19 cellular contexts compared by ENCODE assay signal in the genomic region with DNA sequence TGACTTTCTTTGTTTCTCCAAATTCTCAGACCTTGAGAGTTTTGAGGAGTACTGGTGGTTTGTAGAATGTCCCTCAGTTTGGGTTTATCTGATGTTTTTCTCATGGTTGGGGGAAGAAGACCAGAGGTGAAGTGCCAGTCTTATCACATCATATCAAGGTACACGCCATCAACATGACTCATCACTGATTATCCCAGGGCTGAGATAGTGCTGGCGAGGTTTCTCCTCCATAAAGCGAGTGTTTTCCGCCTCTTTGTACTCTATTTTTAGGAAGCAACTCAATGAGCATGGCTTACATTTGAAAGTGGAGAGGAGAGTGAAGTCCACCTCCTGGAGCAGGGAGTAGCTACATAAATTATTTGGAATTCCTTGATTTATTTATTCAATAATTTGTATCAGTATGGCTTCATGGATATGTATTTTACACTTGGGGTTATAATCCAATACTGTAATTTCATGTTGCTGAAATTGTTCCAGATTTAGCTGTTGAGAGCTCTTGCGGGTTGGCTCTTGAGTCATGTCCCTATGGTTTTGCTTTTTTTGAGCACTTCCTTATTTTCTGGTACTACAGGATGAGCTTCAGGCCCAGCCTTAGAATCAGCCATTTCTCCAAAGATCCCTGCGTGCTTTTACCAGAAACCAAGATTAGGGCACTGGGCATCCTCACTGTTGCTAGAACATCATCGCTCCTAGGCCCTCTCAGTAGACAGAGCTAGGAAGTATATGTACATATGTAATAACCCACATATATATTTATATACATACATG. TPM values are rescaled to one million over a fixed set of nuclear protein-coding genes. Genes with fewer than 3 reads are reported as not detected.
DNase-seq lines count a peak whose midpoint lies in the region; ATAC-seq, FAIRE-seq and TF ChIP-seq lines count a peak whose summit lies in the region.
"Had no signal": no experiment of that assay in that cellular context is flagged by ENCODE, and none has a peak within 500 bp of the region (broad histone marks: within the 10 kb centered on the region; RNA-seq: fewer than 3 reads in every experiment).

No MANE protein-coding gene starts in this region.

- peaks cover 4% of the 10 kb centered on the region; the same call in 1 of the 2 replicates for H3K4me1 ChIP-seq in HUES6 (ENCODE audit: control insufficient read depth, insufficient read depth, low read length)
- H3K4me1 ChIP-seq in foreskin keratinocyte = peaks cover 4% of the 10 kb centered on the region
- no peaks in the 10 kb centered on the region for H3K4me1 ChIP-seq in small intestine (ENCODE audit: control insufficient read depth in 2 of 2, insufficient read depth in 1 of 2, low read depth in 1 of 2, low read length in 1 of 2)
- H3K4me1 ChIP-seq: ascending aorta, sigmoid colon had no signal

- peaks cover 5% of the 10 kb centered on the region; the same call in 1 of the 2 replicates for H3K9me3 ChIP-seq in HUES6 (ENCODE audit: control insufficient read depth, insufficient read depth, low read depth, low read length)
- H3K9me3 ChIP-seq in small intestine (ENCODE audit: control insufficient read depth, low read depth) = no peaks in the 10 kb centered on the region
- H3K9me3 ChIP-seq: ascending aorta, sigmoid colon had no signal

- intact Hi-C loops in head of caudate nucleus (cut with DNase I) = no loop called here

- 42 to 68% (median 44%) methylated on average over 7 of the region's 7 CpGs for WGBS in small intestine, 3 donors

- H3K4me3 ChIP-seq in HUES6 (ENCODE audit: low read depth, low read length) (no peak overlapping the region), small intestine (ENCODE audit: low read depth in 1 of 2, low read length in 2 of 2) (no peak overlapping the region)
- H3K4me3 ChIP-seq: ascending aorta, sigmoid colon, upper lobe of left lung had no signal

- H3K36me3 ChIP-seq in HUES6 (ENCODE audit: control insufficient read depth, insufficient read depth, low read length) = no peaks in the 10 kb centered on the region
- H3K36me3 ChIP-seq in small intestine (ENCODE audit: control insufficient read depth in 2 of 2, insufficient read depth in 2 of 2, low read length in 2 of 2) = no peaks in the 10 kb centered on the region
- H3K36me3 ChIP-seq: ascending aorta, sigmoid colon, upper lobe of left lung had no signal

- ATAC-seq in foreskin keratinocyte (peak; percentile 68), GM18505 (IDR thresholded peaks at IDR 0.05; ENCODE audit: unreplicated experiment) (no peak)
- ATAC-seq: left lobe of liver had no signal

- no peak overlapping the region for H3K9ac ChIP-seq in HUES6 (ENCODE audit: low read length)

- DNase-seq in RCC 7860 (ENCODE audit: low spot score) (peak; percentile 37), foreskin keratinocyte (peak in 1 of 2 donors; percentile 29), small intestine (peak; percentile 72), NCI-H1436 treated with DMSO at 0.1 percent for 48 hours (lab: John Stamatoyannopoulos, UW) (no peak), head of caudate nucleus (no peak)
- DNase-seq: activated effector memory CD4-positive, alpha-beta T cell treated with Interleukin-2 at 50 U/mL for 16 hours; IMR-90; NCI-H2081 treated with DMSO at 0.1 percent for 48 hours; NCI-H774; nephron progenitor cell; SHP77; sigmoid colon; stimulated activated naive CD4-positive, alpha-beta T cell; upper lobe of left lung had no signal

- TF ChIP-seq POLR2A in GM18505 (IDR thresholded peaks at IDR 0.05; ENCODE audit: borderline replicate concordance, extremely low read depth, insufficient read depth, insufficient read length) = no peak

- H3K27me3 ChIP-seq in HUES6 (ENCODE audit: control insufficient read depth, insufficient read depth, low read length) (peaks cover 13% of the 10 kb centered on the region), foreskin keratinocyte (peaks cover 33% of the 10 kb centered on the region), small intestine (ENCODE audit: control insufficient read depth in 2 of 2, insufficient read depth in 2 of 2, low read length in 2 of 2) (no peaks in the 10 kb centered on the region)
- H3K27me3 ChIP-seq: ascending aorta, sigmoid colon, upper lobe of left lung had no signal

- H3K27ac ChIP-seq in HUES6 (ENCODE audit: low read depth, low read length) (peak overlapping the region; percentile 22; the same call in 1 of the 2 replicates), foreskin keratinocyte (no peak overlapping the region), small intestine (ENCODE audit: low read depth in 1 of 2, low read length in 1 of 2) (peak overlapping the region in 1 of 2 donors; percentile 3)
- H3K27ac ChIP-seq: ascending aorta, sigmoid colon had no signal

- no peak for TF ChIP-seq CTCF in foreskin keratinocyte (conservative IDR thresholded peaks at IDR 0.05)

- FAIRE-seq in RCC 7860 (lab: Jason Lieb, UNC) (no peak), small intestine (lab: Jason Lieb, UNC) (no peak)
- FAIRE-seq: H1 had no signal

RNA-seq across cellular contexts. Expression of gene DCANP1, which starts 23.8 kb away (rescaled TPM):
- not detected in 2 replicates for total RNA-seq in foreskin keratinocyte
- not detected in 2 replicates for polyA plus RNA-seq in foreskin keratinocyte
- under 1 TPM in 1 of 3 donors, not detected in 2; 0.01 TPM for polyA plus RNA-seq in small intestine
- total RNA-seq: ascending aorta, H1, IMR-90, left lobe of liver, sigmoid colon had no signal
- polyA plus RNA-seq: H1, IMR-90 had no signal

RNA-seq across cellular contexts. Expression of gene MACROH2A1, which starts 24.3 kb away (rescaled TPM):
- total RNA-seq in foreskin keratinocyte = 253 and 264 TPM in 2 replicates
- polyA plus RNA-seq in foreskin keratinocyte = 192 and 224 TPM in 2 replicates
- 100 to 1,000 TPM; 154 to 223 (median 198) TPM for polyA plus RNA-seq in small intestine

RNA-seq across cellular contexts. Expression of gene TIFAB, which starts 28.8 kb away (rescaled TPM):
- not detected in 2 replicates for total RNA-seq in foreskin keratinocyte
- polyA plus RNA-seq in foreskin keratinocyte (not detected in 2 replicates), small intestine (under 1 TPM in 2 of 3 donors, not detected in 1; 0.07 to 0.27 TPM)
- total RNA-seq: ascending aorta, H1, IMR-90, left lobe of liver, sigmoid colon had no signal
- polyA plus RNA-seq: H1, IMR-90 had no signal

Comparison
In these comparisons a context has a peak if more than half of its experiments do, and no peak if none do; other contexts are left out.
1. DNase-seq: peak in RCC 7860 (single experiment) and small intestine (single experiment); none in NCI-H1436 treated with DMSO at 0.1 percent for 48 hours (single experiment) and head of caudate nucleus (0 of 42).